In genomic region chr13:97329331-97329730, GRCh38 we compare ENCODE assay signal across 20 cellular contexts.
DNase-seq lines count a peak whose midpoint lies in the region; ATAC-seq, FAIRE-seq and TF ChIP-seq lines count a peak whose summit lies in the region.
"Had no signal": no experiment of that assay in that cellular context is flagged by ENCODE, and none has a peak within 500 bp of the region (broad histone marks: within the 10 kb centered on the region; RNA-seq: fewer than 3 reads in every experiment).

No MANE protein-coding gene starts in this region.

- no peaks in the 10 kb centered on the region for H3K27me3 Mint-ChIP-seq in astrocyte (ENCODE audit: low read depth, unreplicated experiment)
- H3K27me3 Mint-ChIP-seq: dendritic cell treated with granulocyte-macrophage colony-stimulating factor and Interleukin-4, amounts not matched to agents 40 ng/mL and 50 ng/mL, for 4 days had no signal

- H4K20me1 ChIP-seq in mammary epithelial cell (ENCODE audit: insufficient read depth, low read length): no peaks in the 10 kb centered on the region
- peaks cover 16% of the 10 kb centered on the region for H4K20me1 ChIP-seq in astrocyte (ENCODE audit: insufficient read depth, low read length)

- no peaks in the 10 kb centered on the region for H3K9me3 ChIP-seq in breast epithelium
- no peaks in the 10 kb centered on the region for H3K9me3 ChIP-seq in mammary epithelial cell (replicated peaks; ENCODE audit: insufficient read depth, low read length)
- H3K9me3 ChIP-seq in astrocyte (ENCODE audit: insufficient read depth, low read depth, low read length): no peaks in the 10 kb centered on the region
- H3K9me3 ChIP-seq in upper lobe of right lung: no peaks in the 10 kb centered on the region
- H3K9me3 ChIP-seq: esophagus squamous epithelium, Peyer's patch, thoracic aorta had no signal

- WGBS in mammary epithelial cell (ENCODE audit: low coverage, missing lambda C conversion rate): 65% methylated on average over 4 of the region's 4 CpGs

- peak in 1 of 2 donors; percentile 39 for DNase-seq in breast epithelium (ENCODE audit: low spot score in 2 of 2)
- DNase-seq in mammary epithelial cell: no peak
- peak; percentile 21 for DNase-seq in astrocyte (ENCODE audit: low read depth)
- peak; percentile 22 for DNase-seq in kidney tubule cell (ENCODE audit: low spot score)
- DNase-seq in upper lobe of right lung: no peak
- DNase-seq in superior temporal gyrus (ENCODE audit: extremely low spot score): no peak
- DNase-seq in NCI-H1092 (lab: John Stamatoyannopoulos, UW): no peak
- DNase-seq: 8988T; activated effector memory CD4-positive, alpha-beta T cell treated with anti-CD3 and anti-CD28 coated beads, Interleukin-2, amount 50 U/mL, for 16 hours; esophagus squamous epithelium; hippocampal formation; left colon; NCI-H82; Peyer's patch; stimulated activated CD8-positive, alpha-beta memory T cell treated with anti-CD3 and anti-CD28 coated beads, Interleukin-4, amount 100 ng/mL, for 48 hours had no signal

- no peak for TF ChIP-seq CTCF in breast epithelium (IDR thresholded peaks at IDR 0.05)
- no peak for TF ChIP-seq CTCF in mammary epithelial cell (conservative IDR thresholded peaks at IDR 0.05 in 1 of 2, IDR thresholded peaks at IDR 0.05 in 1 of 2; ENCODE audit: extremely low read depth in 1 of 2, insufficient read depth in 1 of 2, low read depth in 1 of 2, low read length in 2 of 2)
- TF ChIP-seq CTCF in astrocyte (IDR thresholded peaks at IDR 0.05; ENCODE audit: insufficient read depth, low read depth, low read length): no peak
- no peak for TF ChIP-seq CTCF in upper lobe of right lung (IDR thresholded peaks at IDR 0.05)

- peak overlapping the region; percentile 1 to 21 for H3K27ac ChIP-seq in breast epithelium
- no peak overlapping the region for H3K27ac ChIP-seq in mammary epithelial cell (ENCODE audit: insufficient read depth, low read depth, low read length)
- H3K27ac ChIP-seq in astrocyte (ENCODE audit: low read depth, low read length): no peak overlapping the region
- no peak overlapping the region for H3K27ac ChIP-seq in upper lobe of right lung
- H3K27ac ChIP-seq: Peyer's patch, thoracic aorta had no signal

- H2AFZ ChIP-seq in mammary epithelial cell (ENCODE audit: low read depth, low read length) (no peak overlapping the region), astrocyte (ENCODE audit: low read depth, low read length) (no peak overlapping the region)

- H3K9ac ChIP-seq in mammary epithelial cell (ENCODE audit: insufficient read depth, low read length): no peak overlapping the region
- no peak overlapping the region for H3K9ac ChIP-seq in astrocyte (ENCODE audit: low read length)

- H3K36me3 ChIP-seq in breast epithelium: no peaks in the 10 kb centered on the region
- no peaks in the 10 kb centered on the region for H3K36me3 ChIP-seq in mammary epithelial cell (ENCODE audit: insufficient read depth, low read length)
- peaks cover 4% of the 10 kb centered on the region for H3K36me3 ChIP-seq in astrocyte (ENCODE audit: insufficient read depth, low read length)
- no peaks in the 10 kb centered on the region for H3K36me3 ChIP-seq in upper lobe of right lung
- H3K36me3 ChIP-seq: Peyer's patch, thoracic aorta had no signal

- H3K79me2 ChIP-seq in mammary epithelial cell (ENCODE audit: insufficient read depth, low read length) (peaks cover 24% of the 10 kb centered on the region), astrocyte (ENCODE audit: insufficient read depth, low read length) (peaks cover 45% of the 10 kb centered on the region)

- H3K4me3 Mint-ChIP-seq in astrocyte (ENCODE audit: unreplicated experiment): no peak overlapping the region
- H3K4me3 Mint-ChIP-seq: CD14-positive monocyte; dendritic cell treated with granulocyte-macrophage colony-stimulating factor and Interleukin-4, amounts not matched to agents 40 ng/mL and 50 ng/mL, for 4 days; WTC11 had no signal

- peaks cover 41% of the 10 kb centered on the region for H3K4me1 Mint-ChIP-seq in astrocyte (ENCODE audit: low read depth, unreplicated experiment)
- H3K4me1 Mint-ChIP-seq: CD14-positive monocyte had no signal

- CTCF ChIA-PET in mammary epithelial cell (lab: Charles Lee; ENCODE audit: low non-redundant PET): interaction anchor here (0.6 kb wide), 1 partner anchor 283 kb away, joined by 3 read pairs; no protein-coding TSS in a partner anchor

- peak; percentile 31 for ATAC-seq in upper lobe of right lung
- no peak for ATAC-seq in GM19395 (IDR thresholded peaks at IDR 0.05; ENCODE audit: unreplicated experiment)
- ATAC-seq: left colon, WTC11 had no signal

- no peaks in the 10 kb centered on the region for H3K9me3 Mint-ChIP-seq in astrocyte (ENCODE audit: unreplicated experiment)
- H3K9me3 Mint-ChIP-seq: dendritic cell treated with granulocyte-macrophage colony-stimulating factor and Interleukin-4, amounts not matched to agents 40 ng/mL and 50 ng/mL, for 4 days; WTC11 had no signal

- no peak for FAIRE-seq in astrocyte (lab: Jason Lieb, UNC)

- intact Hi-C loops in breast epithelium (cut with DNase I; ENCODE audit: low total_unique reads) (no loop called here), mammary epithelial cell (cut with micrococcal nuclease) (loop anchor here (5.0 kb wide), 1 partner anchor 72 kb away; no protein-coding TSS in a partner anchor), upper lobe of right lung (cut with DNase I) (no loop called here)

- H3K4me2 ChIP-seq in mammary epithelial cell (ENCODE audit: insufficient read depth, low read depth, low read length) (no peak overlapping the region), astrocyte (ENCODE audit: low read length) (no peak overlapping the region)

- H3K4me1 ChIP-seq in breast epithelium: peaks cover 0 to 9% of the 10 kb centered on the region in 2 donors
- peaks cover 22% of the 10 kb centered on the region for H3K4me1 ChIP-seq in mammary epithelial cell (ENCODE audit: insufficient read depth, low read length)
- peaks cover 17% of the 10 kb centered on the region for H3K4me1 ChIP-seq in astrocyte (ENCODE audit: insufficient read depth, low read length)
- peaks cover 10% of the 10 kb centered on the region for H3K4me1 ChIP-seq in upper lobe of right lung

- H3K27ac Mint-ChIP-seq in astrocyte (ENCODE audit: unreplicated experiment): peak overlapping the region; percentile 95
- H3K27ac Mint-ChIP-seq: dendritic cell treated with granulocyte-macrophage colony-stimulating factor and Interleukin-4, amounts not matched to agents 40 ng/mL and 50 ng/mL, for 4 days; WTC11 had no signal

- no peak for TF ChIP-seq POLR2A in breast epithelium (IDR thresholded peaks at IDR 0.05)

- in situ Hi-C loops in mammary epithelial cell (cut with MboI; ENCODE audit: low sequenced_read_pairs in 2 of 2): loop anchor here in 1 of 2 donors (25.0 kb wide), 1 partner anchor 117 kb away; the partner anchor contains the start of gene MBNL2

- H3K36me3 Mint-ChIP-seq in astrocyte (ENCODE audit: low read depth, unreplicated experiment): peaks cover 9% of the 10 kb centered on the region
- H3K36me3 Mint-ChIP-seq: WTC11 had no signal

- H3K4me3 ChIP-seq in breast epithelium: no peak overlapping the region
- H3K4me3 ChIP-seq in mammary epithelial cell (replicated peaks in 1 of 3; ENCODE audit: insufficient read depth in 1 of 3, low read depth in 2 of 3, low read length in 3 of 3): no peak overlapping the region
- no peak overlapping the region for H3K4me3 ChIP-seq in astrocyte (ENCODE audit: insufficient read depth, low read depth, low read length)
- H3K4me3 ChIP-seq in upper lobe of right lung: no peak overlapping the region
- H3K4me3 ChIP-seq: esophagus squamous epithelium, Peyer's patch, thoracic aorta had no signal

- BruUV-seq in mammary epithelial cell (replicated peaks; lab: Mats Ljungman, UMichigan): no TSS peak

- dilution Hi-C loops in mammary epithelial cell (cut with HindIII; ENCODE audit: low sequenced_read_pairs): no loop called here

- H3K27me3 ChIP-seq in breast epithelium (no peaks in the 10 kb centered on the region), mammary epithelial cell (ENCODE audit: insufficient read depth, low read length) (no peaks in the 10 kb centered on the region), astrocyte (ENCODE audit: insufficient read depth, low read length) (no peaks in the 10 kb centered on the region), upper lobe of right lung (no peaks in the 10 kb centered on the region)
- H3K27me3 ChIP-seq: esophagus squamous epithelium, Peyer's patch had no signal

Comparison
In these comparisons a context has a peak if more than half of its experiments do, and no peak if none do; other contexts are left out.
1. H3K27ac ChIP-seq: peak in breast epithelium (2 of 2); none in mammary epithelial cell (single experiment), astrocyte (single experiment) and upper lobe of right lung (single experiment).
2. DNase-seq: peak in astrocyte (single experiment) and kidney tubule cell (single experiment); none in mammary epithelial cell (single experiment), upper lobe of right lung (single experiment), superior temporal gyrus (single experiment) and NCI-H1092 (single experiment).